Comparison of ENCODE assay signal across 8 cellular contexts in the genomic region with DNA sequence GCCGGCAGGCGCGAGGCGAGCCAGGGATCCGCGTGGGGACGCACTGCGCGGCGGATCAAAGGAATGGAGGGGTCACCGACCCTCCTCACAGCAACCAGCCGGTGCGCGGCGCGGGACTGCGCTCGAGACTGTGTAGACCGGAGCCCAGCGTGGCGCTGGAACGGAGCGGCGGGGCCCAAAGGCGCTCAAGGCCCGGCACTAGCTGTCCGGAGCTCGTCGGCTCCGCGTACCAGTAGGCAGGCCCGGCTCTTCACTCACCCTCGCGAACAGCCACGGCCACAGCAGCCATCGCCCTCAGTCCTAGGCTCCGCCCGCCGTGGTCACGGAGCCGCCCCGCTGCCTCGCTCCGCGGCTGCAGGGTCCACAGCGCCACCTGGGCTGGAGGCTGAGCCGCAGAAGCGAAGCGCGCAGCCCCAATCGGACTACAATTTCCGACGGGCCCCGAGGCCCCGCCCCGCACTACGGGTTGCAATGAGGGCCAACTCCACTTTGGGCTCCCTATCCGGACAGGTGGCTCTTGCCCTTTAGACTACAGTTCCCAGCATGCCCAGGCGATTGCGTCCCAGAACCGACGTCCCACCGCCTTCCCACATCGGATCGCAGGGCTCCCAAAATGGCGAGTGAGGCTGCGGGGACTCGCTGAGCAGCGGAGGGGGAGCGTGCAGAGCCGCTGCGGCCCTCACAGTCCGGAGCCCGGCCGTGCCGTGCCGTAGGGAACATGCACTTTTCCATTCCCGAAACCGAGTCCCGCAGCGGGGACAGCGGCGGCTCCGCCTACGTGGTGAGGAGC. TPM values are rescaled to one million over a fixed set of nuclear protein-coding genes. Genes with fewer than 3 reads are reported as not detected.
DNase-seq lines count a peak whose midpoint lies in the region; ATAC-seq and TF ChIP-seq lines count a peak whose summit lies in the region.

EIF2B4 (minus strand) TSS at position 313 of the 790 bp plus-strand sequence; CDS start at position 289, 24 bp downstream.
SNX17 (plus strand) TSS at position 591 of the 790 bp plus-strand sequence; CDS start at position 719, 128 bp downstream.

- CTCF ChIA-PET in PC-9 (lab: Charles Lee) = interaction anchor here (0.5 to 1.2 kb wide), 4 partner anchors 10 to 108 kb away, joined by 3 to 7 read pairs (median 5); partner anchors contain the start of genes GTF3C2 and ZNF513

- intact Hi-C loops in PC-9 (cut with micrococcal nuclease; ENCODE audit: unreplicated experiment) = loop anchor here (1.0 to 5.0 kb wide), 4 partner anchors 14 to 273 kb away; partner anchors contain the start of genes GTF3C2 and NRBP1

- peak; percentile 83 for ATAC-seq in GM21717 (IDR thresholded peaks at IDR 0.05; ENCODE audit: unreplicated experiment)

- H3K4me1 ChIP-seq in PC-9 (replicated peaks; ENCODE audit: insufficient read depth) = peaks cover 27% of the 10 kb centered on the region

- H4K20me1 ChIP-seq in PC-9 (ENCODE audit: insufficient read depth) = peaks cover 5% of the 10 kb centered on the region

- peaks cover 45% of the 10 kb centered on the region for H3K79me2 ChIP-seq in PC-9 (ENCODE audit: low read depth)

- H3K36me3 ChIP-seq in PC-9 (ENCODE audit: low read depth) = peaks cover 35% of the 10 kb centered on the region

- no peaks in the 10 kb centered on the region for H3K9me2 ChIP-seq in PC-9 (ENCODE audit: insufficient read depth)

- POLR2A ChIA-PET in PC-9 (lab: Charles Lee; ENCODE audit: unreplicated experiment) = interaction anchor here (0.5 to 0.7 kb wide), 3 partner anchors 9 to 47 kb away, joined by 3 read pairs; partner anchors contain the start of gene GTF3C2

- no peaks in the 10 kb centered on the region for H3K27me3 ChIP-seq in PC-9 (ENCODE audit: insufficient read depth, low read depth)

- H3K4me2 ChIP-seq in PC-9 = peak within 1 kb of the TSS; percentile 94

- DNase-seq in DMS79 (lab: John Stamatoyannopoulos, UW) (peak; percentile 97), KBM-7 (peak; percentile 99), PC-9 (peak; percentile 97 to 99), epithelial cell of prostate (ENCODE audit: low read depth, low spot score) (peak; percentile 94), mucosa of gallbladder (ENCODE audit: low spot score) (peak; percentile 100)
- peak; percentile 99 for DNase-seq in activated T-cell treated with anti-CD3 and anti-CD28 coated beads, Interleukin-2, amount 50 U/mL, for 1 hour
- peak; percentile 96 to 100 for DNase-seq in stimulated activated CD8-positive, alpha-beta memory T cell treated with anti-CD3 and anti-CD28 coated beads, Interleukin-4, amount 100 ng/mL, for 4 hours (ENCODE audit: low read depth in 2 of 2, low spot score in 1 of 2)

- in situ Hi-C loops in KBM-7 (cut with MboI; ENCODE audit: low pct_unique_long_range_greater_than_20kb, low sequenced_read_pairs) = no loop called here

- BruUV-seq in PC-9 (replicated peaks; lab: Mats Ljungman, UMichigan) = no TSS peak

- H3K27ac ChIP-seq in PC-9 (peak within 1 kb of the TSS; percentile 22; the same call in 1 of the 2 replicates), epithelial cell of prostate (peak within 1 kb of the TSS; percentile 71)

- no peaks in the 10 kb centered on the region for H3K9me3 ChIP-seq in PC-9 (ENCODE audit: insufficient read depth, low read depth)

- H3K4me3 ChIP-seq in PC-9 = peak within 1 kb of the TSS; percentile 94

- TF ChIP-seq CTCF in PC-9 (conservative IDR thresholded peaks at IDR 0.05) = peak; percentile 79

- H2AFZ ChIP-seq in PC-9 = peak within 1 kb of the TSS; percentile 100

- peaks cover 27% of the 10 kb centered on the region for H3F3A ChIP-seq in PC-9 (ENCODE audit: insufficient read depth, low read depth)

RNA-seq across cellular contexts. Expression of gene EIF2B4, which starts in this region (rescaled TPM):
- 32.9 and 33.1 TPM in 2 replicates for total RNA-seq in PC-9 (2021)
- 32.3 TPM for total RNA-seq in mucosa of gallbladder

RNA-seq across cellular contexts. Expression of gene SNX17, which starts in this region (rescaled TPM):
- total RNA-seq in PC-9 (2021) = 60.6 and 73.7 TPM in 2 replicates
- total RNA-seq in mucosa of gallbladder = 105 TPM

Comparison
In these comparisons a context has a peak if more than half of its experiments do, and no peak if none do; other contexts are left out.
1. Peak in every context shown above with its lines: DNase-seq, ATAC-seq, H3K4me3 ChIP-seq and H3K27ac ChIP-seq.